ENCODE assay signal across 10 cellular contexts in genomic region chr1:174799136-174799479, GRCh38.
DNase-seq lines count a peak whose midpoint lies in the region; ATAC-seq and TF ChIP-seq lines count a peak whose summit lies in the region.
"Had no signal": no experiment of that assay in that cellular context is flagged by ENCODE, and none has a peak within 500 bp of the region (broad histone marks: within the 10 kb centered on the region; RNA-seq: fewer than 3 reads in every experiment).

No MANE protein-coding gene starts in this region.

- H3K4me3 ChIP-seq in endocrine pancreas (ENCODE audit: control insufficient read depth, insufficient read depth, low read length) (peak overlapping the region; percentile 94), prostate gland (peak overlapping the region; percentile 34 to 39), mucosa of descending colon (no peak overlapping the region)

- TF ChIP-seq CTCF in prostate gland (IDR thresholded peaks at IDR 0.05) (no peak), HFFc6 (IDR thresholded peaks at IDR 0.05) (no peak), mucosa of descending colon (IDR thresholded peaks at IDR 0.05) (no peak)

- DNase-seq in DMS53 (lab: John Stamatoyannopoulos, UW): peak; percentile 73
- no peak for DNase-seq in prostate gland (ENCODE audit: low spot score)
- DNase-seq in HFFc6: no peak
- DNase-seq in NCI-H1930 (lab: John Stamatoyannopoulos, UW): no peak
- no peak for DNase-seq in mucosa of descending colon

- no peaks in the 10 kb centered on the region for H3K9me3 ChIP-seq in endocrine pancreas (ENCODE audit: control insufficient read depth, low read length)
- H3K9me3 ChIP-seq in prostate gland: no peaks in the 10 kb centered on the region
- H3K9me3 ChIP-seq in mucosa of descending colon: no peaks in the 10 kb centered on the region

- TF ChIP-seq POLR2A in prostate gland (IDR thresholded peaks at IDR 0.05): no peak

- H3K36me3 Mint-ChIP-seq in HFFc6 (ENCODE audit: low read depth): no peaks in the 10 kb centered on the region

- no peaks in the 10 kb centered on the region; the same call in none of the 2 replicates for H3K27me3 Mint-ChIP-seq in HFFc6 (ENCODE audit: insufficient read depth)

- H3K4me3 Mint-ChIP-seq in HFFc6: no peak overlapping the region

- intact Hi-C loops in prostate gland (cut with DNase I) (no loop called here), mucosa of descending colon (cut with DNase I, micrococcal nuclease) (no loop called here)

- 32% methylated on average over 3 of the region's 3 CpGs for WGBS in prostate gland

- H3K4me1 ChIP-seq in endocrine pancreas (ENCODE audit: control insufficient read depth, insufficient read depth, low read length): peaks cover 10% of the 10 kb centered on the region
- no peaks in the 10 kb centered on the region for H3K4me1 ChIP-seq in prostate gland (replicated peaks)
- H3K4me1 ChIP-seq in mucosa of descending colon (ENCODE audit: low read depth): peaks cover 4% of the 10 kb centered on the region

- no peaks in the 10 kb centered on the region for H3K27me3 ChIP-seq in endocrine pancreas (ENCODE audit: control insufficient read depth, insufficient read depth, low read length)
- H3K27me3 ChIP-seq in prostate gland (replicated peaks; ENCODE audit: insufficient read depth): no peaks in the 10 kb centered on the region
- H3K27me3 ChIP-seq: cardiac muscle cell had no signal

- ATAC-seq in HG03175 (IDR thresholded peaks at IDR 0.05; ENCODE audit: unreplicated experiment) (peak; percentile 16), HG03432 (IDR thresholded peaks at IDR 0.05; ENCODE audit: unreplicated experiment) (no peak), mucosa of descending colon (no peak)

- H3K27ac Mint-ChIP-seq in HFFc6: no peak overlapping the region

- no peak overlapping the region for H3K27ac ChIP-seq in prostate gland
- H3K27ac ChIP-seq: cardiac muscle cell had no signal

- H3K9me3 Mint-ChIP-seq in HFFc6: no peaks in the 10 kb centered on the region
- H3K9me3 Mint-ChIP-seq: neural crest cell had no signal

- no peak overlapping the region for H3K9ac ChIP-seq in endocrine pancreas (ENCODE audit: control insufficient read depth, insufficient read depth, low read length)

- no peaks in the 10 kb centered on the region for H3K36me3 ChIP-seq in endocrine pancreas (ENCODE audit: control insufficient read depth, insufficient read depth, low read length)
- no peaks in the 10 kb centered on the region for H3K36me3 ChIP-seq in prostate gland
- H3K36me3 ChIP-seq in mucosa of descending colon (ENCODE audit: low read depth): no peaks in the 10 kb centered on the region
- H3K36me3 ChIP-seq: cardiac muscle cell had no signal

- H3K4me1 Mint-ChIP-seq in HFFc6 (ENCODE audit: low read depth): peaks cover 19% of the 10 kb centered on the region
- H3K4me1 Mint-ChIP-seq: neural crest cell had no signal
